21 cellular contexts compared by ENCODE assay signal in the genomic region with DNA sequence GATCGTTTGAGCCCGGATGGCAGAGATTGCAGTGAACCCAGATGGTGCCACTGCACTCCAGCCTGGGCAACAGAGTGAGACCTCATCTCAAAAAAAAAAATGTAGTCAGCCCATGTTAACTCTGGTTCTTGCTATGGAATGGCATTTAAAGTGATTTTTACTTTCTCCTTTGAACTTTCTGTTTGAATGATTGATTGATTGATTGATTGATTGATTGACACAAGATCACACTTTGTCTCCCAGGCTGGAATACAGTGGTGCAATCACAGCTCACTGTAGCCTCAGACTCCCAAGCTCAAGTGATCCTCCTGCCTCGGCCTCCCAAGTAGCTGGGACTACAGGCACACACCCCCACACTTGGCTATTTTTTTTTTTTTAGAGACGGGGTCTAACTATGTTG. TPM values are rescaled to one million over a fixed set of nuclear protein-coding genes. Genes with fewer than 3 reads are reported as not detected.
DNase-seq lines count a peak whose midpoint lies in the region; ATAC-seq and TF ChIP-seq lines count a peak whose summit lies in the region.
"Had no signal": no experiment of that assay in that cellular context is flagged by ENCODE, and none has a peak within 500 bp of the region (broad histone marks: within the 10 kb centered on the region; RNA-seq: fewer than 3 reads in every experiment).

No MANE protein-coding gene starts in this region.

- TF ChIP-seq CTCF in right atrium auricular region (IDR thresholded peaks at IDR 0.05) (no peak), esophagus squamous epithelium (IDR thresholded peaks at IDR 0.05) (no peak), osteoblast (IDR thresholded peaks at IDR 0.05; ENCODE audit: extremely low read depth, low read depth, low read length) (no peak)

- H3K4me1 ChIP-seq in right atrium auricular region (peaks cover 0 to 51% of the 10 kb centered on the region in 2 donors), esophagus squamous epithelium (peaks cover 4 to 53% (median 23%) of the 10 kb centered on the region in 3 donors), osteoblast (ENCODE audit: insufficient read depth, low read length) (no peaks in the 10 kb centered on the region)

- no peak overlapping the region for H3K4me2 ChIP-seq in osteoblast (ENCODE audit: insufficient read depth, low read length)
- H3K4me2 ChIP-seq: A549; BLaER1 treated with 17β-estradiol and CSF1 and Interleukin-3, amounts not matched to agents 10 nM and 100 nM had no signal

- no peak overlapping the region for H2AFZ ChIP-seq in osteoblast (ENCODE audit: low read length)
- H2AFZ ChIP-seq: GM23338 had no signal

- no peak overlapping the region for H3K4me3 Mint-ChIP-seq in stimulated activated naive CD8-positive, alpha-beta T cell treated with anti-CD3 and anti-CD28 coated beads, Interleukin-15, amount 100 ng/mL, for 72 hours
- H3K4me3 Mint-ChIP-seq: CD4-positive, alpha-beta T cell; IgD-negative memory B cell had no signal

- no peaks in the 10 kb centered on the region for H3K9me3 Mint-ChIP-seq in stimulated activated naive CD8-positive, alpha-beta T cell treated with anti-CD3 and anti-CD28 coated beads, Interleukin-15, amount 100 ng/mL, for 72 hours
- H3K9me3 Mint-ChIP-seq: CD4-positive, alpha-beta T cell; GM23338; IgD-negative memory B cell had no signal

- intact Hi-C loops in left cardiac atrium (cut with DNase I) (no loop called here), esophagus squamous epithelium (cut with DNase I) (no loop called here)

- ATAC-seq in left cardiac atrium (no peak), GM18870 (IDR thresholded peaks at IDR 0.05; ENCODE audit: unreplicated experiment) (no peak)
- no peak for ATAC-seq in stimulated activated naive CD8-positive, alpha-beta T cell treated with anti-CD3 and anti-CD28 coated beads, Interleukin-15, amount 100 ng/mL, for 72 hours
- ATAC-seq: A549, SK-N-SH treated with all-trans-retinoic acid at 6 μM for 48 hours had no signal

- TF ChIP-seq POLR2A in esophagus squamous epithelium (IDR thresholded peaks at IDR 0.05), result no peak

- H3K36me3 ChIP-seq in right atrium auricular region (no peaks in the 10 kb centered on the region), esophagus squamous epithelium (no peaks in the 10 kb centered on the region), osteoblast (ENCODE audit: insufficient read depth, low read length) (no peaks in the 10 kb centered on the region)
- H3K36me3 ChIP-seq: BLaER1 treated with 17β-estradiol and CSF1 and Interleukin-3, amounts not matched to agents 10 nM and 100 nM; SJCRH30 had no signal

- H3K9me3 ChIP-seq in right atrium auricular region, result no peaks in the 10 kb centered on the region
- H3K9me3 ChIP-seq in esophagus squamous epithelium, result no peaks in the 10 kb centered on the region
- H3K9me3 ChIP-seq in osteoblast (ENCODE audit: low read depth, low read length), result no peaks in the 10 kb centered on the region
- H3K9me3 ChIP-seq: A549; BLaER1 treated with 17β-estradiol and CSF1 and Interleukin-3, amounts not matched to agents 10 nM and 100 nM; SJCRH30 had no signal

- H3K4me3 ChIP-seq in right atrium auricular region (no peak overlapping the region), esophagus squamous epithelium (no peak overlapping the region), osteoblast (ENCODE audit: insufficient read depth, low read length) (no peak overlapping the region)
- H3K4me3 ChIP-seq: A549; BLaER1 treated with 17β-estradiol and CSF1 and Interleukin-3, amounts not matched to agents 10 nM and 100 nM; GM23338; SJCRH30 had no signal

- peaks cover 19% of the 10 kb centered on the region for H3K27me3 Mint-ChIP-seq in stimulated activated naive CD8-positive, alpha-beta T cell treated with anti-CD3 and anti-CD28 coated beads, Interleukin-15, amount 100 ng/mL, for 72 hours

- no peaks in the 10 kb centered on the region for H4K20me1 ChIP-seq in osteoblast (ENCODE audit: insufficient read depth, low read length)
- H4K20me1 ChIP-seq: BLaER1 treated with 17β-estradiol and CSF1 and Interleukin-3, amounts not matched to agents 10 nM and 100 nM had no signal

- peak overlapping the region; percentile 75 to 85 for H3K27ac ChIP-seq in right atrium auricular region
- peak overlapping the region in 3 of 4 donors; percentile 78 to 93 (median 87) for H3K27ac ChIP-seq in esophagus squamous epithelium
- H3K27ac ChIP-seq in osteoblast (ENCODE audit: low read depth, low read length), result no peak overlapping the region
- H3K27ac ChIP-seq: A549; BLaER1 treated with 17β-estradiol and CSF1 and Interleukin-3, amounts not matched to agents 10 nM and 100 nM; SJCRH30 had no signal

- no peak overlapping the region for H3K27ac Mint-ChIP-seq in stimulated activated naive CD8-positive, alpha-beta T cell treated with anti-CD3 and anti-CD28 coated beads, Interleukin-15, amount 100 ng/mL, for 72 hours
- H3K27ac Mint-ChIP-seq: CD4-positive, alpha-beta T cell; H9 had no signal

- H3K4me1 Mint-ChIP-seq in stimulated activated naive CD8-positive, alpha-beta T cell treated with anti-CD3 and anti-CD28 coated beads, Interleukin-15, amount 100 ng/mL, for 72 hours, result no peaks in the 10 kb centered on the region

- WGBS in esophagus squamous epithelium, 2 donors, result 89 to 91% methylated on average over 4 of the region's 4 CpGs

- H3K79me2 ChIP-seq in osteoblast (ENCODE audit: insufficient read depth, low read length), result no peaks in the 10 kb centered on the region

- H3K27me3 ChIP-seq in right atrium auricular region (no peaks in the 10 kb centered on the region), esophagus squamous epithelium (peaks cover 0 to 23% (median 0%) of the 10 kb centered on the region in 4 donors), osteoblast (ENCODE audit: insufficient read depth, low read length) (peaks cover 12% of the 10 kb centered on the region)
- H3K27me3 ChIP-seq: BLaER1 treated with 17β-estradiol and CSF1 and Interleukin-3, amounts not matched to agents 10 nM and 100 nM; SJCRH30 had no signal

- no peak for DNase-seq in right atrium auricular region (ENCODE audit: low spot score)
- DNase-seq in left cardiac atrium, result no peak
- no peak for DNase-seq in esophagus squamous epithelium (lab: John Stamatoyannopoulos, UW)
- DNase-seq in osteoblast (ENCODE audit: insufficient read length, low spot score, missing footprints), result peak; percentile 22
- DNase-seq in NOMO-1 (lab: John Stamatoyannopoulos, UW; ENCODE audit: unreplicated experiment in 2 of 2), result no peak
- DNase-seq in stimulated activated naive CD8-positive, alpha-beta T cell treated with anti-CD3 and anti-CD28 coated beads, Interleukin-15, amount 100 ng/mL, for 72 hours, result no peak
- DNase-seq: AML-193; CD4-positive, alpha-beta T cell; NCI-H1048; NCI-H1694; NCI-H2081; NCI-H2227 treated with DMSO at 0.1 percent for 48 hours had no signal

RNA-seq across cellular contexts. Expression of a gene that starts 17.0 kb away (rescaled TPM):
- total RNA-seq in right atrium auricular region, result 10 to 100 TPM; 21.1 to 41.6 TPM
- 10 to 100 TPM; 13.2 to 13.3 TPM for total RNA-seq in left cardiac atrium
- total RNA-seq in esophagus squamous epithelium, result under 1 TPM; 0.41 to 0.76 (median 0.69) TPM
- total RNA-seq in osteoblast, result not detected in 2 replicates
- total RNA-seq: CD4-positive, alpha-beta T cell; SJCRH30 had no signal

RNA-seq across cellular contexts. Expression of a gene that starts 40.2 kb away (rescaled TPM):
- total RNA-seq in right atrium auricular region, result 10 to 100 TPM; 16.9 to 65.0 TPM
- 10 to 100 TPM in 1 of 2 donors, 1 to 10 TPM in 1; 4.7 to 11.7 TPM for total RNA-seq in left cardiac atrium
- under 1 TPM in 1 of 4 donors, not detected in 3; 0.30 TPM for total RNA-seq in esophagus squamous epithelium
- not detected in 2 replicates for total RNA-seq in osteoblast

RNA-seq across cellular contexts. Expression of a gene that starts 40.9 kb away (rescaled TPM):
- not detected for total RNA-seq in right atrium auricular region
- not detected for total RNA-seq in left cardiac atrium
- 100 to 1,000 TPM in 1 of 4 donors, 10 to 100 TPM in 3; 46.0 to 141 (median 68.5) TPM for total RNA-seq in esophagus squamous epithelium
- not detected in 2 replicates for total RNA-seq in osteoblast
- total RNA-seq: CD4-positive, alpha-beta T cell; NCI-H460; SJCRH30 had no signal

RNA-seq across cellular contexts. Expression of a gene that starts 46.1 kb away (rescaled TPM):
- total RNA-seq in right atrium auricular region (10 to 100 TPM; 19.6 to 25.8 TPM), left cardiac atrium (10 to 100 TPM; 17.6 to 34.9 TPM), esophagus squamous epithelium (10 to 100 TPM; 32.4 to 70.0 (median 54.4) TPM), osteoblast (47.1 and 49.2 TPM in 2 replicates)

Comparison
In these comparisons a context has a peak if more than half of its experiments do, and no peak if none do; other contexts are left out.
1. RNA of a gene that starts 17.0 kb away (total RNA-seq): 21.1 to 41.6 TPM in right atrium auricular region and 13.2 to 13.3 TPM in left cardiac atrium; 0.41 to 0.76 TPM in esophagus squamous epithelium and not detected in osteoblast; every median in the first group is over 4 times any median in the second.
2. RNA of a gene that starts 40.9 kb away (total RNA-seq): 46.0 to 141 TPM in esophagus squamous epithelium; not detected in left cardiac atrium, not detected in right atrium auricular region and not detected in osteoblast; every median in the first group is over 10 times any median in the second.